1 cellular context compared by ENCODE assay signal in genomic region chr22:21510397-21510796, GRCh38. TPM values are rescaled to one million over a fixed set of nuclear protein-coding genes. Genes with fewer than 3 reads are reported as not detected.
"Had no signal": no experiment of that assay in that cellular context is flagged by ENCODE, and none has a peak within 500 bp of the region (broad histone marks: within the 10 kb centered on the region; RNA-seq: fewer than 3 reads in every experiment).

No MANE protein-coding gene starts in this region.

RNA-seq across cellular contexts. Expression of gene RIMBP3C, which starts 40.9 kb away (rescaled TPM):
- total RNA-seq: ascending aorta had no signal

RNA-seq across cellular contexts. Expression of gene TMEM191C, which starts 43.2 kb away (rescaled TPM):
- total RNA-seq: ascending aorta had no signal
